22 cellular contexts compared by ENCODE assay signal in the genomic region with DNA sequence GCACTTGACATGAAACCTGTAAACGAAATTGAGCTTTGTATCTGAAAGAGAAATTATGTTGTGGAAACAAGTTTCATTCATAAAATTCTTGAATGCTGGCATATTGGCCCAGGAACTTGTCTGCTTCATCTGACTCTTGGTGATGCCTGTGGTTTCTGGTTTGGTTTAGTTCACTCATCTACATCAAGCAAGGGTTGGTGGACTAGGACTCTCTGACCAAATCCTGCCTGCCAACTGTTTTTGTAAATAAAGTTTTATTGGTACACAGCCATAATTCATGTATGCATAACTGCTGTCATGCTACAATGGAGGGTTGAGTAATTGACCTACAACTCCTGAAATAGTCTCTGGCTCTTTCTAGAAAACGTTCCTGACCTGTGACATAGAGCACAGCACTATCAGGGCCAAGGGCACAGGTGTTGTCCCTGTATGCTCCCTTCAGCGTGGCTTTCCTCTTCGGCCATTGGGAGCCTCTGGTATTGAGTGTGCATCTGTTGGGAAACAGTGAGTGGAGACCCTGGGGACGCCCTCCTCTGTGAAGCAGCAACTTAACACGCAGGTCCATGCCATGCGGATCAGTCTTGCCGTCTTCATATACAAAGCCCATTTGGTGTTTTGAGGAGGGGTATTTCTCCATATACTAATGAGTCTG.
"Had no signal": no experiment of that assay in that cellular context is flagged by ENCODE, and none has a peak within 500 bp of the region (broad histone marks: within the 10 kb centered on the region; RNA-seq: fewer than 3 reads in every experiment).

No MANE protein-coding gene starts in this region.

- H3K27ac ChIP-seq: colonic mucosa, gastrocnemius medialis, pancreas, sigmoid colon, thoracic aorta had no signal

- FAIRE-seq: endometrium, pancreas had no signal

- H3K9me3 ChIP-seq: gastrocnemius medialis, pancreas had no signal

- H3K4me3 Mint-ChIP-seq: activated CD4-positive, alpha-beta T cell treated with anti-CD3 and anti-CD28 coated beads for 36 hours; activated naive CD4-positive, alpha-beta T cell treated with anti-CD3 and anti-CD28 coated beads, Interleukin-2, amount 10 ng/mL, durations not matched to agents 7 days and 5 days; activated naive CD8-positive, alpha-beta T cell treated with anti-CD3 and anti-CD28 coated beads, Interleukin-2, amount 50 U/mL, for 24 hours; activated T-cell treated with anti-CD3 and anti-CD28 coated beads, Interleukin-2, amount 50 U/mL, for 4 hours; brain; naive thymus-derived CD8-positive, alpha-beta T cell; stimulated activated effector memory CD8-positive, alpha-beta T cell treated with anti-CD3 and anti-CD28 coated beads, Interleukin-12 subunit alpha, Interleukin-12 subunit beta, amount 100 ng/mL, for 72 hours; T-cell; WTC11 had no signal

- H3K27me3 ChIP-seq: colonic mucosa, gastrocnemius medialis, pancreas, sigmoid colon had no signal

- H3K4me3 ChIP-seq: colonic mucosa, gastrocnemius medialis, pancreas, sigmoid colon, thoracic aorta had no signal

- DNase-seq: activated CD4-positive, alpha-beta T cell treated with anti-CD3 and anti-CD28 coated beads for 36 hours; activated CD4-positive, alpha-beta T cell treated with anti-CD3 and anti-CD28 coated beads, Interleukin-2, amount 50 U/mL, for 48 hours; activated naive CD4-positive, alpha-beta T cell treated with anti-CD3 and anti-CD28 coated beads, Interleukin-2, amount 10 ng/mL, durations not matched to agents 7 days and 5 days; activated naive CD8-positive, alpha-beta T cell treated with anti-CD3 and anti-CD28 coated beads, Interleukin-2, amount 50 U/mL, for 24 hours; activated T-cell treated with anti-CD3 and anti-CD28 coated beads, Interleukin-2, amount 50 U/mL, for 4 hours; anterior cingulate cortex; central memory CD4-positive, alpha-beta T cell; colonic mucosa; erythroblast; gastrocnemius medialis; kidney glomerular epithelial cell; mesendoderm; naive thymus-derived CD8-positive, alpha-beta T cell; pancreas; sigmoid colon; stimulated activated CD4-positive, alpha-beta T cell treated with anti-CD3 and anti-CD28 coated beads, Interleukin-4, amount 100 ng/mL, for 24 hours; T-cell had no signal

- ATAC-seq: activated CD4-positive, alpha-beta T cell treated with anti-CD3 and anti-CD28 coated beads for 36 hours; activated naive CD8-positive, alpha-beta T cell treated with anti-CD3 and anti-CD28 coated beads, Interleukin-2, amount 50 U/mL, for 24 hours; activated T-cell treated with anti-CD3 and anti-CD28 coated beads, Interleukin-2, amount 50 U/mL, for 4 hours; gastrocnemius medialis; naive thymus-derived CD8-positive, alpha-beta T cell; pancreas; stimulated activated effector memory CD8-positive, alpha-beta T cell treated with anti-CD3 and anti-CD28 coated beads, Interleukin-12 subunit alpha, Interleukin-12 subunit beta, amount 100 ng/mL, for 72 hours; T-cell; WTC11 had no signal

- H3K36me3 Mint-ChIP-seq: activated naive CD4-positive, alpha-beta T cell treated with anti-CD3 and anti-CD28 coated beads, Interleukin-2, amount 10 ng/mL, durations not matched to agents 7 days and 5 days; stimulated activated effector memory CD8-positive, alpha-beta T cell treated with anti-CD3 and anti-CD28 coated beads, Interleukin-12 subunit alpha, Interleukin-12 subunit beta, amount 100 ng/mL, for 72 hours had no signal

- H3K4me1 Mint-ChIP-seq: WTC11 had no signal

- H3K27ac Mint-ChIP-seq: activated CD4-positive, alpha-beta T cell treated with anti-CD3 and anti-CD28 coated beads for 36 hours; activated naive CD8-positive, alpha-beta T cell treated with anti-CD3 and anti-CD28 coated beads, Interleukin-2, amount 50 U/mL, for 24 hours; stimulated activated effector memory CD8-positive, alpha-beta T cell treated with anti-CD3 and anti-CD28 coated beads, Interleukin-12 subunit alpha, Interleukin-12 subunit beta, amount 100 ng/mL, for 72 hours; T-cell; WTC11 had no signal

- H3K27me3 Mint-ChIP-seq: activated CD4-positive, alpha-beta T cell treated with anti-CD3 and anti-CD28 coated beads for 36 hours; activated naive CD8-positive, alpha-beta T cell treated with anti-CD3 and anti-CD28 coated beads, Interleukin-2, amount 50 U/mL, for 24 hours; brain; naive thymus-derived CD8-positive, alpha-beta T cell; T-cell had no signal

- H3K36me3 ChIP-seq: colonic mucosa, gastrocnemius medialis, pancreas, sigmoid colon, thoracic aorta had no signal

- H3K9me3 Mint-ChIP-seq: activated naive CD4-positive, alpha-beta T cell treated with anti-CD3 and anti-CD28 coated beads, Interleukin-2, amount 10 ng/mL, durations not matched to agents 7 days and 5 days had no signal
